In genomic region chr5:11557063-11557462, GRCh38 we compare ENCODE assay signal across 10 cellular contexts.
"Had no signal": no experiment of that assay in that cellular context is flagged by ENCODE, and none has a peak within 500 bp of the region (broad histone marks: within the 10 kb centered on the region; RNA-seq: fewer than 3 reads in every experiment).

No MANE protein-coding gene starts in this region.

- ATAC-seq: HCT116, HepG2 had no signal

- H3K4me3 ChIP-seq: GM23248, HAP-1 had no signal

- H3K4me1 Mint-ChIP-seq: IgD-negative memory B cell had no signal

- H3K36me3 Mint-ChIP-seq: IgD-negative memory B cell had no signal

- H3K27ac Mint-ChIP-seq: HFFc6, IgD-negative memory B cell had no signal

- H3K9ac ChIP-seq: GM23248 had no signal

- H3K36me3 ChIP-seq: HAP-1 had no signal

- DNase-seq: GM23248, GOT3, H7, HFFc6, KBM-7 had no signal

- H3K4me1 ChIP-seq: HAP-1 had no signal

- H2AFZ ChIP-seq: GM23248 had no signal

- H3K9me3 ChIP-seq: HAP-1 had no signal

- H3K27me3 Mint-ChIP-seq: IgD-negative memory B cell had no signal

- H3K27ac ChIP-seq: GM23248, HL-60 had no signal

- H3K4me3 Mint-ChIP-seq: HFFc6, IgD-negative memory B cell had no signal
